Comparison of ENCODE assay signal across 8 cellular contexts in the genomic region with DNA sequence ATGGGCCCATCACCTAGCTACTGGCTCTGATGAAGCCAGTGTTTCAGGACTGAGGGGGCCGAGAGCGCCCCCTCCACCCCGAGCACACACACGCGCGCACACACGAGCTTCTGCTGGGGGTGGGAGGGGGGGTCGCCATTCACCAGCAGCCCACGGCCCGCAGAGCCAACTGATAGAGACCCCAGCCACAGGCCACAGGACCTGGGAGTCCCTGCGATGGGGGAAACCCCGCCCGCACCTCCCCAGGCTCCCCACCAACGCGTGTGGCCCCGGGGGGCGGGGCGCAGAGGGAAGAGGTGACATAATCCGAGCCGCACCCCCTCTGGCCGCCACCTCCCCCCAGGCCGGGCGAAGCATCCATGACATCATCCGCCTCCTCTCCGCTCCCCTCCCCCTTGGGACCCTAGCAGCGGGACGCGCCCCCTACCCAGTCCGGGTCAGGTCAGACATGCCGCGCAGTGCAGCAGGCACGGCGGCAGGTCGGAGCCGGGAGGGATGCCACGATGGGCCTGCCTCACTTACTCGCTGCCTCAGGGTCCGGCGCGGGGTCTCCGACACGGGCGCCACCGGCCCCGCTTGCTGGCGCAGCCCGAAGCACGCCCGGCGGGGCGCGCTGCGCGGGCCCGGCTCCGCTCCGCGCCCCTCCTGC. TPM values are rescaled to one million over a fixed set of nuclear protein-coding genes. Genes with fewer than 3 reads are reported as not detected.
DNase-seq lines count a peak whose midpoint lies in the region; ATAC-seq, FAIRE-seq and TF ChIP-seq lines count a peak whose summit lies in the region.

A gene (minus strand): TSS at position 617 of the 649 bp plus-strand sequence. CDS start 6,386 bp downstream, outside the sequence.

- H4K20me1 ChIP-seq in H1 (replicated peaks in 1 of 2; ENCODE audit: control insufficient read depth in 1 of 2, insufficient read depth in 2 of 2, low read length in 2 of 2) = peaks cover 0 to 3% of the 10 kb centered on the region in 2 experiments

- no peak within 1 kb of the TSS for H2AK5ac ChIP-seq in H1 (ENCODE audit: low read depth, low read length)

- CTCF ChIA-PET in A549 (lab: Yijun Ruan, JAX) (interaction anchor here (0.5 to 2.9 kb wide), 2 partner anchors 11 to 474 kb away, joined by 3 to 17 read pairs; no protein-coding TSS in a partner anchor), H1 (lab: Charles Lee; ENCODE audit: partially characterized antibody) (interaction anchor here (0.5 to 1.5 kb wide), 5 partner anchors 10 to 84 kb away, joined by 3 to 4 read pairs (median 3); no protein-coding TSS in a partner anchor)

- H3K9me3 ChIP-seq in A549 (no peaks in the 10 kb centered on the region), H1 (ENCODE audit: insufficient read depth in 2 of 2, low read depth in 1 of 2, low read length in 1 of 2) (no peaks in the 10 kb centered on the region)

- H4K91ac ChIP-seq in H1 (replicated peaks; ENCODE audit: insufficient read length, low read length) = peak within 1 kb of the TSS; percentile 85

- peak within 1 kb of the TSS; percentile 80; the same call in 1 of the 2 replicates for H2AFZ ChIP-seq in H1 (ENCODE audit: low read length)

- H3K27ac ChIP-seq in A549 = peak within 1 kb of the TSS; percentile 86 to 91
- H3K27ac ChIP-seq in H1 (ENCODE audit: low read depth, low read length) = peak within 1 kb of the TSS; percentile 85

- H3K23me2 ChIP-seq in H1 (ENCODE audit: low read depth, low read length) = peaks cover 11% of the 10 kb centered on the region; the same call in 1 of the 2 replicates

- no peak within 1 kb of the TSS for H3K23ac ChIP-seq in H1 (ENCODE audit: insufficient read length)

- H3K4me2 ChIP-seq in A549 (peak within 1 kb of the TSS; percentile 85), H1 (ENCODE audit: insufficient read depth in 1 of 2, low read depth in 2 of 2, low read length in 2 of 2) (peak within 1 kb of the TSS; percentile 77 to 79)

- 2% methylated on average over 21 of the region's 58 CpGs for WGBS in A549 (ENCODE audit: missing lambda C conversion rate)
- WGBS in H1 (ENCODE audit: extremely low coverage in 1 of 2, insufficient coverage in 1 of 2, insufficient read length in 1 of 2, insufficient replicate concordance in 2 of 2, low coverage in 1 of 2, low lambda C conversion rate in 2 of 2, missing lambda C conversion rate in 1 of 2), 2 experiments = 1% methylated on average over 21 of the region's 58 CpGs; no CpG with 5 or more reads in 1 of the 2 experiments

- no peaks in the 10 kb centered on the region; a peak in 1 of 8 replicates for H3K36me3 ChIP-seq in H1 (ENCODE audit: control insufficient read depth in 2 of 4, insufficient read depth in 4 of 4, low read length in 3 of 4)

- no peak within 1 kb of the TSS for H2BK20ac ChIP-seq in H1 (ENCODE audit: low read length)

- DNase-seq in A549 (ENCODE audit: low read depth in 1 of 2, low spot score in 1 of 2) (peak; percentile 62 to 84), NCI-H510A (lab: John Stamatoyannopoulos, UW) (peak; percentile 64), H1 (ENCODE audit: low read depth in 1 of 2, low spot score in 2 of 2) (peak; percentile 49 to 92), mucosa of gallbladder (ENCODE audit: low spot score) (peak; percentile 65)
- DNase-seq in activated CD8-positive, alpha-beta memory T cell treated with anti-CD3 and anti-CD28 coated beads for 1 hour (ENCODE audit: extremely low read depth in 1 of 2, low read depth in 1 of 2) = peak; percentile 72 to 75
- DNase-seq in stimulated activated CD8-positive, alpha-beta memory T cell treated with anti-CD3 and anti-CD28 coated beads, Interleukin-4, amount 100 ng/mL, for 1 hour (ENCODE audit: low read depth in 2 of 2, low spot score in 1 of 2) = peak; percentile 72 to 73

- TF ChIP-seq EP300 in A549 (IDR thresholded peaks at IDR 0.05) = no peak
- TF ChIP-seq EP300 in H1 (IDR thresholded peaks at IDR 0.05; ENCODE audit: borderline replicate concordance in 1 of 2, low read depth in 2 of 2, low read length in 2 of 2) = peak in 1 of 2 experiments; percentile 9; a peak in 1 of 3 replicates

- H2BK15ac ChIP-seq in H1 (ENCODE audit: low read length) = peak within 1 kb of the TSS; percentile 98

- H3K27me3 ChIP-seq in H1 (replicated peaks in 1 of 4; ENCODE audit: control insufficient read depth in 3 of 4, extremely low read depth in 1 of 4, insufficient read depth in 3 of 4, low read length in 3 of 4) = no peaks in the 10 kb centered on the region

- TF ChIP-seq CTCF in A549 (IDR thresholded peaks at IDR 0.05) (peak; percentile 33; the same call in 2 of the 3 replicates), H1 (IDR thresholded peaks at IDR 0.05; ENCODE audit: control extremely low read depth in 1 of 3, insufficient read depth in 1 of 3, low read depth in 1 of 3, low read length in 3 of 3) (no peak)

- no peaks in the 10 kb centered on the region; the same call in 1 of the 2 replicates for H3K79me1 ChIP-seq in H1 (ENCODE audit: low read depth, low read length)

- H3K18ac ChIP-seq in H1 (ENCODE audit: extremely low read depth, low read length) = peak within 1 kb of the TSS; percentile 96

- H2BK5ac ChIP-seq in H1 (ENCODE audit: low read depth, low read length) = peak within 1 kb of the TSS; percentile 96

- peak within 1 kb of the TSS; percentile 97 for H3K4ac ChIP-seq in H1 (replicated peaks; ENCODE audit: insufficient read length, low read depth, low read length)

- H3K14ac ChIP-seq in H1 (ENCODE audit: insufficient read length) = peak within 1 kb of the TSS; percentile 100

- H4K5ac ChIP-seq in H1 (ENCODE audit: insufficient read length, low read depth, low read length) = peak within 1 kb of the TSS; percentile 99

- TF ChIP-seq POLR2A in A549 (IDR thresholded peaks at IDR 0.05; ENCODE audit: low read length) (no peak; the same call in 1 of the 2 replicates), H1 (IDR thresholded peaks at IDR 0.05; ENCODE audit: control extremely low read depth in 1 of 2, low read depth in 2 of 2, low read length in 2 of 2) (peak; percentile 43 to 76)

- peak within 1 kb of the TSS; percentile 88 for H4K8ac ChIP-seq in H1 (ENCODE audit: extremely low read depth, insufficient read depth, low read length)

- peak within 1 kb of the TSS; percentile 84 for H3K56ac ChIP-seq in H1 (replicated peaks; ENCODE audit: insufficient read length, low read depth, low read length)

- peak; percentile 51 to 58 for ATAC-seq in A549
- ATAC-seq in GM18520 (IDR thresholded peaks at IDR 0.05; ENCODE audit: unreplicated experiment) = peak; percentile 34
- ATAC-seq in HG03097 (IDR thresholded peaks at IDR 0.05; ENCODE audit: low FRiP score, unreplicated experiment) = peak; percentile 36

- POLR2A ChIA-PET in A549 (lab: Yijun Ruan, JAX) (interaction anchor here (0.7 to 1.0 kb wide), 2 partner anchors 14 to 54 kb away, joined by 3 to 4 read pairs; a partner anchor contains a TSS), H1 (lab: Charles Lee; ENCODE audit: partially characterized antibody) (interaction anchor here (0.6 to 3.9 kb wide), 8 partner anchors 10 to 66 kb away, joined by 3 to 19 read pairs (median 6); a partner anchor contains a TSS)

- peak within 1 kb of the TSS; percentile 83 for H2BK120ac ChIP-seq in H1 (replicated peaks; ENCODE audit: low read depth, low read length)

- FAIRE-seq in A549 (lab: Jason Lieb, UNC) (no peak), H1 (lab: Jason Lieb, UNC) (no peak)

- H3K4me3 ChIP-seq in A549 (peak within 1 kb of the TSS; percentile 91), H1 (ENCODE audit: extremely low read depth in 1 of 4, insufficient read depth in 2 of 4, low read depth in 3 of 4, low read length in 4 of 4) (peak within 1 kb of the TSS; percentile 83 to 95 (median 91))

- peaks cover 0 to 17% of the 10 kb centered on the region in 2 experiments; a peak in 2 of 4 replicates for H3K79me2 ChIP-seq in H1 (ENCODE audit: control insufficient read depth in 1 of 2, insufficient read depth in 2 of 2, low read length in 2 of 2)

- TF ChIP-seq RAD21 in A549 (conservative IDR thresholded peaks at IDR 0.05 in 1 of 2, IDR thresholded peaks at IDR 0.05 in 1 of 2) = no peak
- TF ChIP-seq RAD21 in H1 (IDR thresholded peaks at IDR 0.05 in 1 of 2, conservative IDR thresholded peaks at IDR 0.05 in 1 of 2; ENCODE audit: low read depth in 2 of 2, low read length in 2 of 2) = no peak

- peak within 1 kb of the TSS; percentile 96 for H2BK12ac ChIP-seq in H1 (ENCODE audit: low read depth, low read length)

- H3K9ac ChIP-seq in H1 (replicated peaks in 1 of 4; ENCODE audit: extremely low read depth in 1 of 4, low read depth in 3 of 4, low read length in 3 of 4) = peak within 1 kb of the TSS; percentile 80 to 87 (median 86)

- H3K4me1 ChIP-seq in A549 = peaks cover 15% of the 10 kb centered on the region
- peaks cover 7 to 27% (median 20%) of the 10 kb centered on the region in 4 experiments for H3K4me1 ChIP-seq in H1 (replicated peaks in 1 of 4; ENCODE audit: control insufficient read depth in 3 of 4, insufficient read depth in 4 of 4, low read length in 3 of 4)

TF ChIP-seq in A549, 52 proteins besides CTCF, POLR2A, EP300 and RAD21 (continues in another document):
- peak in 1 of 2 experiments; percentile 49; a peak in 1 of 5 replicates for TF ChIP-seq JUN (IDR thresholded peaks at IDR 0.05)
- 0 out of 2 replicates have a peak, but pooled peaks have one; percentile 29 for TF ChIP-seq ESRRA (IDR thresholded peaks at IDR 0.05; ENCODE audit: borderline replicate concordance, low read length)
- TF ChIP-seq CBX2 (IDR thresholded peaks at IDR 0.05; ENCODE audit: borderline replicate concordance, low read depth) = no peak

TF ChIP-seq in H1, 55 proteins besides CTCF, POLR2A, EP300 and RAD21 (continues in another document):
- TF ChIP-seq CREB1 (IDR thresholded peaks at IDR 0.05) = peak; percentile 85
- TF ChIP-seq KDM4A (IDR thresholded peaks at IDR 0.05; ENCODE audit: low read depth, low read length, severe bottlenecking) = peak; percentile 58
- no peak for TF ChIP-seq FOSL1 (IDR thresholded peaks at IDR 0.05; ENCODE audit: insufficient read depth, low read depth, low read length)

RNA-seq across cellular contexts. Expression of the gene that starts here (rescaled TPM):
- polyA plus RNA-seq in A549 (2011; rRNA removed) = 3.8 and 5.3 TPM in 2 replicates
- polyA plus RNA-seq in A549 (2012; cell fraction: cytosol; rRNA removed) = 4.1 and 5.5 TPM in 2 replicates
- polyA plus RNA-seq in A549 (2012; cell fraction: nucleus; rRNA removed) = 11.4 and 13.2 TPM in 2 replicates
- 2.8 to 4.2 TPM (median 3.8 TPM) in 3 replicates for polyA plus RNA-seq in A549 (2017; fragmentation: RNase III; extraction: RNeasy Plus Mini Kit Qiagen cat#74134 plus additional on column Dnase treatment)
- polyA minus RNA-seq in A549 (2011; rRNA and poly(A)+ RNA removed) = 5.5 and 5.6 TPM in 2 replicates
- 31.8 and 33.3 TPM in 2 replicates for total RNA-seq in H1 (2021; fragmentation: NEBNext Ultra II Directional; extraction: Animal tissue kit (Norgen Biotek cat#: 25700))
- 33.5 and 54.4 TPM in 2 replicates for polyA plus RNA-seq in H1 (2011; rRNA removed)
- polyA plus RNA-seq in H1 (2011; cell fraction: cytosol; rRNA removed) = 46.5 TPM
- 189 TPM for polyA plus RNA-seq in H1 (2011; cell fraction: nucleus; rRNA removed)
- 21.7 to 35.2 TPM (median 31.4 TPM) in 4 replicates for polyA plus RNA-seq in H1 (2012, experiment 1 of 2)
- polyA plus RNA-seq in H1 (2012, experiment 2 of 2) = 24.7 TPM
- polyA plus RNA-seq in H1 (2013, experiment 1 of 2) = 19.8 TPM
- polyA plus RNA-seq in H1 (2013, experiment 2 of 2) = 17.5 TPM
- 21.1 and 26.4 TPM in 2 replicates for polyA minus RNA-seq in H1 (2011; rRNA and poly(A)+ RNA removed)
- 24.1 TPM for polyA minus RNA-seq in H1 (2011; cell fraction: cytosol; rRNA and poly(A)+ RNA removed)
- 31.4 TPM for polyA minus RNA-seq in H1 (2011; cell fraction: nucleus; rRNA and poly(A)+ RNA removed)
- 54.1 TPM for total RNA-seq in mucosa of gallbladder

Comparison
In these comparisons a context has a peak if more than half of its experiments do, and no peak if none do; other contexts are left out.
1. Peak in every context shown above with its lines: DNase-seq, ATAC-seq, H3K4me3 ChIP-seq and H3K27ac ChIP-seq.